27 cellular contexts compared by ENCODE assay signal in genomic region chr11:10575346-10575745, GRCh38. TPM values are rescaled to one million over a fixed set of nuclear protein-coding genes. Genes with fewer than 3 reads are reported as not detected.
"Had no signal": no experiment of that assay in that cellular context is flagged by ENCODE, and none has a peak within 500 bp of the region (broad histone marks: within the 10 kb centered on the region; RNA-seq: fewer than 3 reads in every experiment).

No MANE protein-coding gene starts in this region.

- H3K27ac ChIP-seq: foreskin keratinocyte, heart right ventricle, lower lobe of right lung, parathyroid adenoma, right lobe of liver, stomach had no signal

- DNase-seq: dorsolateral prefrontal cortex; effector CD4-positive, alpha-beta T cell; foreskin keratinocyte; glutamatergic neuron; heart right ventricle; hippocampal formation; left colon; left ventricle myocardium superior; lower lobe of right lung; naive B cell; right lobe of liver; stimulated activated CD4-positive, alpha-beta T cell treated with anti-CD3 and anti-CD28 coated beads, Interleukin-12 subunit alpha, Interleukin-12 subunit beta, amount 100 ng/mL, for 4 hours; stimulated activated CD4-positive, alpha-beta T cell treated with anti-CD3 and anti-CD28 coated beads, Interleukin-1b, Interleukin-23, amount 100 ng/mL, for 48 hours; stimulated activated CD4-positive, alpha-beta T cell treated with anti-CD3 and anti-CD28 coated beads, Interleukin-4, amount 100 ng/mL, for 1 hour; stimulated activated CD8-positive, alpha-beta memory T cell treated with anti-CD3 and anti-CD28 coated beads, Interleukin-4, amount 100 ng/mL, for 48 hours; stimulated activated naive CD4-positive, alpha-beta T cell; stomach; tibial artery had no signal

- H3K9ac ChIP-seq: parathyroid adenoma had no signal

- H3K27me3 Mint-ChIP-seq: memory B cell, naive B cell, progenitor cell of endocrine pancreas, type B pancreatic cell had no signal

- H3K4me2 ChIP-seq: smooth muscle cell had no signal

- H3K36me3 ChIP-seq: lower lobe of right lung, right lobe of liver had no signal

- H3K4me3 ChIP-seq: dorsolateral prefrontal cortex, heart right ventricle, lower lobe of right lung, right lobe of liver, smooth muscle cell, stomach, tibial artery had no signal

- H2AFZ ChIP-seq: parathyroid adenoma had no signal

- H3K4me3 Mint-ChIP-seq: memory B cell; naive B cell; natural killer cell treated with Interleukin-12 subunit alpha and Interleukin-12 subunit beta and Interleukin-15 and Interleukin-18, amount 100 ng/mL, for 72 hours; neural crest cell; type B pancreatic cell had no signal

- H3K79me2 ChIP-seq: parathyroid adenoma had no signal

- H3K9me3 ChIP-seq: heart right ventricle, lower lobe of right lung, right lobe of liver, stomach, tibial artery had no signal

- H3K27ac Mint-ChIP-seq: memory B cell; natural killer cell treated with Interleukin-12 subunit alpha and Interleukin-12 subunit beta and Interleukin-15 and Interleukin-18, amount 100 ng/mL, for 72 hours; progenitor cell of endocrine pancreas; type B pancreatic cell had no signal

- H3K27me3 ChIP-seq: dorsolateral prefrontal cortex, foreskin keratinocyte, heart right ventricle, right lobe of liver, stomach, tibial artery had no signal

- H3K36me3 Mint-ChIP-seq: natural killer cell treated with Interleukin-12 subunit alpha and Interleukin-12 subunit beta and Interleukin-15 and Interleukin-18, amount 100 ng/mL, for 72 hours; type B pancreatic cell had no signal

- H3K4me1 ChIP-seq: foreskin keratinocyte, parathyroid adenoma, right lobe of liver had no signal

- ATAC-seq: foreskin keratinocyte; left colon; lower lobe of right lung; natural killer cell treated with Interleukin-12 subunit alpha and Interleukin-12 subunit beta and Interleukin-15 and Interleukin-18, amount 100 ng/mL, for 72 hours; right lobe of liver had no signal

- H3K9me3 Mint-ChIP-seq: memory B cell; naive B cell; natural killer cell treated with Interleukin-12 subunit alpha and Interleukin-12 subunit beta and Interleukin-15 and Interleukin-18, amount 100 ng/mL, for 72 hours; neural crest cell; type B pancreatic cell had no signal

RNA-seq across cellular contexts. Expression of gene LYVE1, which starts 6.9 kb away (rescaled TPM):
- total RNA-seq: foreskin keratinocyte; kidney epithelial cell; natural killer cell treated with Interleukin-12 subunit alpha and Interleukin-12 subunit beta and Interleukin-15 and Interleukin-18, amount 100 ng/mL, for 72 hours; osteoblast; progenitor cell of endocrine pancreas; smooth muscle cell had no signal
